Comparison of ENCODE assay signal across 1 cellular context in the genomic region with DNA sequence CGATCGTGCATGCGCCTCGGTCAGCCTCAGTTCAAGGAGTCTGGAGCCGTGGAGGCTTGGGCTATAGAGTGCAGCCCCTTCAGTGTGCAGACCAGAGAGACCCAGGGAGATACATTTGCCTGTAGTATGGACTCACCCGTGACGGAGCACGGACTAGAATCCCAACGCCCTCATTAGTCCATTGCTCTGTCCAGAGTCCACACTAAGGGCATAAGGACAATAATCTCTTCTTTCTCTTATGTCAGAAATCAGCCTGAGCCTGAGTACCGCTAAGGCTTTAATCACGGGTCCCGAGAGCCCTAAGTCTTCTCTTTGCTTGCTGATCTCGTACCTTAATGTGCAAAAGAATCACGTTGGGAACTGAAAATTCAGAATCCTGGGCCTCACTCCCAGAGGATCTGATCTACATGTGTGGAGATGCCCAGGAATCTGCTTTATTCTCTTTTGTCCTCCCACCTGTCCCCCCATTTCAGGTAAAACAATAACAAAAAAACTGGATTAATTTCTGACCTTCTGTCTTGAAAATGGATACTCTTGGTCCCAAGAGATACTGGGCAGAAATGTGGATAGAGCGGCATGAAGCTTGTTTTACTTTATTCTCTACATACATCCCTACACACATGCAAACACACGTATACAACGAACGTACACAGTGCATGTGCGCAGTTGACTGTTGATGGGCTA.
TF ChIP-seq lines count a peak whose summit lies in the region.

No MANE protein-coding gene starts in this region.

TF ChIP-seq in K562, 482 proteins besides CTCF, POLR2A, EP300 and RAD21:
- TF ChIP-seq ZNF197 (CRISPR knock-in tag; IDR thresholded peaks at IDR 0.05; ENCODE audit: low read depth), result 0 out of 2 replicates have a peak, but pooled peaks have one; percentile 41
- TF ChIP-seq, protein P1, sequence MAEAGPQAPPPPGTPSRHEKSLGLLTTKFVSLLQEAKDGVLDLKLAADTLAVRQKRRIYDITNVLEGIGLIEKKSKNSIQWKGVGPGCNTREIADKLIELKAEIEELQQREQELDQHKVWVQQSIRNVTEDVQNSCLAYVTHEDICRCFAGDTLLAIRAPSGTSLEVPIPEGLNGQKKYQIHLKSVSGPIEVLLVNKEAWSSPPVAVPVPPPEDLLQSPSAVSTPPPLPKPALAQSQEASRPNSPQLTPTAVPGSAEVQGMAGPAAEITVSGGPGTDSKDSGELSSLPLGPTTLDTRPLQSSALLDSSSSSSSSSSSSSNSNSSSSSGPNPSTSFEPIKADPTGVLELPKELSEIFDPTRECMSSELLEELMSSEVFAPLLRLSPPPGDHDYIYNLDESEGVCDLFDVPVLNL (CRISPR knock-in tag; IDR thresholded peaks at IDR 0.05; ENCODE audit: low read depth), result peak; percentile 54; the same call in 1 of the 2 replicates
- TF ChIP-seq C11orf30 (IDR thresholded peaks at IDR 0.05; ENCODE audit: low read depth), result no peak
- TF ChIP-seq ZC3H4 (CRISPR knock-in tag; IDR thresholded peaks at IDR 0.05; ENCODE audit: borderline replicate concordance), result 0 out of 2 replicates have a peak, but pooled peaks have one; percentile 8
- peak; percentile 7 for TF ChIP-seq PHF20 (IDR thresholded peaks at IDR 0.05; ENCODE audit: partially characterized antibody)
- TF ChIP-seq GATAD2B (IDR thresholded peaks at IDR 0.05; ENCODE audit: borderline replicate concordance), result no peak
- TF ChIP-seq CHD1 (IDR thresholded peaks at IDR 0.05; ENCODE audit: low read length), result peak; percentile 85
- TF ChIP-seq SAP30 (IDR thresholded peaks at IDR 0.05; ENCODE audit: borderline replicate concordance, insufficient read depth, low read depth, low read length, poor library complexity, severe bottlenecking), result peak; percentile 29
- peak; percentile 96 for TF ChIP-seq KAT7 (CRISPR knock-in tag; IDR thresholded peaks at IDR 0.05; ENCODE audit: borderline replicate concordance)
- TF ChIP-seq NR4A1 (CRISPR knock-in tag; IDR thresholded peaks at IDR 0.05), result no peak
- 0 out of 2 replicates have a peak, but pooled peaks have one; percentile 1 for TF ChIP-seq NR4A1 (tag; IDR thresholded peaks at IDR 0.05)
- 0 out of 2 replicates have a peak, but pooled peaks have one; percentile 41 for TF ChIP-seq MECOM (CRISPR knock-in tag; IDR thresholded peaks at IDR 0.05)
- peak; percentile 41 for TF ChIP-seq FOSL1 (tag; conservative IDR thresholded peaks at IDR 0.05)
- TF ChIP-seq ZNF175 (CRISPR knock-in tag; IDR thresholded peaks at IDR 0.05; ENCODE audit: low read depth), result no peak
- TF ChIP-seq, protein P2, sequence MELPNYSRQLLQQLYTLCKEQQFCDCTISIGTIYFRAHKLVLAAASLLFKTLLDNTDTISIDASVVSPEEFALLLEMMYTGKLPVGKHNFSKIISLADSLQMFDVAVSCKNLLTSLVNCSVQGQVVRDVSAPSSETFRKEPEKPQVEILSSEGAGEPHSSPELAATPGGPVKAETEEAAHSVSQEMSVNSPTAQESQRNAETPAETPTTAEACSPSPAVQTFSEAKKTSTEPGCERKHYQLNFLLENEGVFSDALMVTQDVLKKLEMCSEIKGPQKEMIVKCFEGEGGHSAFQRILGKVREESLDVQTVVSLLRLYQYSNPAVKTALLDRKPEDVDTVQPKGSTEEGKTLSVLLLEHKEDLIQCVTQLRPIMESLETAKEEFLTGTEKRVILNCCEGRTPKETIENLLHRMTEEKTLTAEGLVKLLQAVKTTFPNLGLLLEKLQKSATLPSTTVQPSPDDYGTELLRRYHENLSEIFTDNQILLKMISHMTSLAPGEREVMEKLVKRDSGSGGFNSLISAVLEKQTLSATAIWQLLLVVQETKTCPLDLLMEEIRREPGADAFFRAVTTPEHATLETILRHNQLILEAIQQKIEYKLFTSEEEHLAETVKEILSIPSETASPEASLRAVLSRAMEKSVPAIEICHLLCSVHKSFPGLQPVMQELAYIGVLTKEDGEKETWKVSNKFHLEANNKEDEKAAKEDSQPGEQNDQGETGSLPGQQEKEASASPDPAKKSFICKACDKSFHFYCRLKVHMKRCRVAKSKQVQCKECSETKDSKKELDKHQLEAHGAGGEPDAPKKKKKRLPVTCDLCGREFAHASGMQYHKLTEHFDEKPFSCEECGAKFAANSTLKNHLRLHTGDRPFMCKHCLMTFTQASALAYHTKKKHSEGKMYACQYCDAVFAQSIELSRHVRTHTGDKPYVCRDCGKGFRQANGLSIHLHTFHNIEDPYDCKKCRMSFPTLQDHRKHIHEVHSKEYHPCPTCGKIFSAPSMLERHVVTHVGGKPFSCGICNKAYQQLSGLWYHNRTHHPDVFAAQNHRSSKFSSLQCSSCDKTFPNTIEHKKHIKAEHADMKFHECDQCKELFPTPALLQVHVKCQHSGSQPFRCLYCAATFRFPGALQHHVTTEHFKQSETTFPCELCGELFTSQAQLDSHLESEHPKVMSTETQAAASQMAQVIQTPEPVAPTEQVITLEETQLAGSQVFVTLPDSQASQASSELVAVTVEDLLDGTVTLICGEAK (IDR thresholded peaks at IDR 0.05), result 0 out of 2 replicates have a peak, but pooled peaks have one; percentile 27
- TF ChIP-seq, protein P2 (CRISPR knock-in tag; IDR thresholded peaks at IDR 0.05), result no peak
- TF ChIP-seq SAFB2 (IDR thresholded peaks at IDR 0.05; ENCODE audit: borderline replicate concordance, low read depth, low read length, severe bottlenecking), result no peak
- TF ChIP-seq NR2C2 (CRISPR knock-in tag; IDR thresholded peaks at IDR 0.05), result 0 out of 2 replicates have a peak, but pooled peaks have one; percentile 3
- 0 out of 2 replicates have a peak, but pooled peaks have one; percentile 34 for TF ChIP-seq NR2C2 (tag; IDR thresholded peaks at IDR 0.05)
- TF ChIP-seq CBFB (CRISPR knock-in tag; IDR thresholded peaks at IDR 0.05), result no peak
- TF ChIP-seq, protein P3, sequence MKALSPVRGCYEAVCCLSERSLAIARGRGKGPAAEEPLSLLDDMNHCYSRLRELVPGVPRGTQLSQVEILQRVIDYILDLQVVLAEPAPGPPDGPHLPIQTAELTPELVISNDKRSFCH (CRISPR knock-in tag; IDR thresholded peaks at IDR 0.05), result no peak
- TF ChIP-seq, protein P3 (tag; IDR thresholded peaks at IDR 0.05), result peak; percentile 7; the same call in 1 of the 2 replicates
- TF ChIP-seq, protein P4, sequence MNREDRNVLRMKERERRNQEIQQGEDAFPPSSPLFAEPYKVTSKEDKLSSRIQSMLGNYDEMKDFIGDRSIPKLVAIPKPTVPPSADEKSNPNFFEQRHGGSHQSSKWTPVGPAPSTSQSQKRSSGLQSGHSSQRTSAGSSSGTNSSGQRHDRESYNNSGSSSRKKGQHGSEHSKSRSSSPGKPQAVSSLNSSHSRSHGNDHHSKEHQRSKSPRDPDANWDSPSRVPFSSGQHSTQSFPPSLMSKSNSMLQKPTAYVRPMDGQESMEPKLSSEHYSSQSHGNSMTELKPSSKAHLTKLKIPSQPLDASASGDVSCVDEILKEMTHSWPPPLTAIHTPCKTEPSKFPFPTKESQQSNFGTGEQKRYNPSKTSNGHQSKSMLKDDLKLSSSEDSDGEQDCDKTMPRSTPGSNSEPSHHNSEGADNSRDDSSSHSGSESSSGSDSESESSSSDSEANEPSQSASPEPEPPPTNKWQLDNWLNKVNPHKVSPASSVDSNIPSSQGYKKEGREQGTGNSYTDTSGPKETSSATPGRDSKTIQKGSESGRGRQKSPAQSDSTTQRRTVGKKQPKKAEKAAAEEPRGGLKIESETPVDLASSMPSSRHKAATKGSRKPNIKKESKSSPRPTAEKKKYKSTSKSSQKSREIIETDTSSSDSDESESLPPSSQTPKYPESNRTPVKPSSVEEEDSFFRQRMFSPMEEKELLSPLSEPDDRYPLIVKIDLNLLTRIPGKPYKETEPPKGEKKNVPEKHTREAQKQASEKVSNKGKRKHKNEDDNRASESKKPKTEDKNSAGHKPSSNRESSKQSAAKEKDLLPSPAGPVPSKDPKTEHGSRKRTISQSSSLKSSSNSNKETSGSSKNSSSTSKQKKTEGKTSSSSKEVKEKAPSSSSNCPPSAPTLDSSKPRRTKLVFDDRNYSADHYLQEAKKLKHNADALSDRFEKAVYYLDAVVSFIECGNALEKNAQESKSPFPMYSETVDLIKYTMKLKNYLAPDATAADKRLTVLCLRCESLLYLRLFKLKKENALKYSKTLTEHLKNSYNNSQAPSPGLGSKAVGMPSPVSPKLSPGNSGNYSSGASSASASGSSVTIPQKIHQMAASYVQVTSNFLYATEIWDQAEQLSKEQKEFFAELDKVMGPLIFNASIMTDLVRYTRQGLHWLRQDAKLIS (CRISPR knock-in tag; IDR thresholded peaks at IDR 0.05), result 0 out of 2 replicates have a peak, but pooled peaks have one; percentile 9
- TF ChIP-seq, protein P5, sequence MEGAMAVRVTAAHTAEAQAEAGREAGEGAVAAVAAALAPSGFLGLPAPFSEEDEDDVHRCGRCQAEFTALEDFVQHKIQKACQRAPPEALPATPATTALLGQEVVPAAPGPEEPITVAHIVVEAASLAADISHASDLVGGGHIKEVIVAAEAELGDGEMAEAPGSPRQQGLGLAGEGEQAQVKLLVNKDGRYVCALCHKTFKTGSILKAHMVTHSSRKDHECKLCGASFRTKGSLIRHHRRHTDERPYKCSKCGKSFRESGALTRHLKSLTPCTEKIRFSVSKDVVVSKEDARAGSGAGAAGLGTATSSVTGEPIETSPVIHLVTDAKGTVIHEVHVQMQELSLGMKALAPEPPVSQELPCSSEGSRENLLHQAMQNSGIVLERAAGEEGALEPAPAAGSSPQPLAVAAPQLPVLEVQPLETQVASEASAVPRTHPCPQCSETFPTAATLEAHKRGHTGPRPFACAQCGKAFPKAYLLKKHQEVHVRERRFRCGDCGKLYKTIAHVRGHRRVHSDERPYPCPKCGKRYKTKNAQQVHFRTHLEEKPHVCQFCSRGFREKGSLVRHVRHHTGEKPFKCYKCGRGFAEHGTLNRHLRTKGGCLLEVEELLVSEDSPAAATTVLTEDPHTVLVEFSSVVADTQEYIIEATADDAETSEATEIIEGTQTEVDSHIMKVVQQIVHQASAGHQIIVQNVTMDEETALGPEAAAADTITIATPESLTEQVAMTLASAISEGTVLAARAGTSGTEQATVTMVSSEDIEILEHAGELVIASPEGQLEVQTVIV (CRISPR knock-in tag; IDR thresholded peaks at IDR 0.05; ENCODE audit: borderline replicate concordance), result no peak
